ENCODE assay signal across 8 cellular contexts in genomic region chr11:16925495-16926065, GRCh38.
DNase-seq lines count a peak whose midpoint lies in the region; ATAC-seq, FAIRE-seq and TF ChIP-seq lines count a peak whose summit lies in the region.

No MANE protein-coding gene starts in this region.

- in situ Hi-C loops in astrocyte of the spinal cord (cut with HindIII; ENCODE audit: low sequenced_read_pairs) = no loop called here

- TF ChIP-seq CTCF in astrocyte of the spinal cord (IDR thresholded peaks at IDR 0.05; ENCODE audit: low read depth, low read length) = no peak

- H3K9ac ChIP-seq in iPS-20b (ENCODE audit: low read depth, low read length) = peak overlapping the region; percentile 31; the same call in 1 of the 2 replicates

- peaks cover 28% of the 10 kb centered on the region; the same call in 1 of the 2 replicates for H3K4me1 ChIP-seq in iPS-20b (ENCODE audit: insufficient read depth, low read length)
- H3K4me1 ChIP-seq in small intestine (ENCODE audit: control insufficient read depth in 2 of 2, insufficient read depth in 1 of 2, low read depth in 1 of 2, low read length in 1 of 2) = peaks cover 3 to 12% of the 10 kb centered on the region in 2 donors

- ATAC-seq in HG03439 (IDR thresholded peaks at IDR 0.05; ENCODE audit: unreplicated experiment) = no peak

- DNase-seq in 8988T (peak; percentile 43), GM12892 (ENCODE audit: insufficient read length) (no peak), NCI-H1105 treated with DMSO at 0.1 percent for 48 hours (lab: John Stamatoyannopoulos, UW) (peak; percentile 74), astrocyte of the spinal cord (ENCODE audit: low read depth, low spot score) (peak; percentile 29), small intestine (peak; percentile 88), NCI-H2081 treated with DMSO at 0.1 percent for 48 hours (lab: John Stamatoyannopoulos, UW) (no peak)

- 1 to 2% (median 1%) methylated on average over 51 to 56 of the region's 56 CpGs for WGBS in small intestine, 3 donors

- H3K4me3 ChIP-seq in astrocyte of the spinal cord (ENCODE audit: low read depth, low read length) = peak overlapping the region; percentile 44
- H3K4me3 ChIP-seq in iPS-20b (ENCODE audit: low read length) = peak overlapping the region; percentile 67
- H3K4me3 ChIP-seq in small intestine (ENCODE audit: low read depth in 1 of 2, low read length in 2 of 2) = peak overlapping the region; percentile 28 to 62

- H3K27ac ChIP-seq in iPS-20b (ENCODE audit: low read length) (no peak overlapping the region), small intestine (ENCODE audit: low read depth in 1 of 2, low read length in 1 of 2) (peak overlapping the region; percentile 98)

- TF ChIP-seq POLR2A in GM12892 (IDR thresholded peaks at IDR 0.05; ENCODE audit: low read depth, low read length) = no peak

- no peaks in the 10 kb centered on the region for H3K36me3 ChIP-seq in iPS-20b (ENCODE audit: insufficient read depth, low read depth, low read length)
- no peaks in the 10 kb centered on the region for H3K36me3 ChIP-seq in small intestine (ENCODE audit: control insufficient read depth in 2 of 2, insufficient read depth in 2 of 2, low read length in 2 of 2)

- FAIRE-seq in GM12892 (lab: Jason Lieb, UNC) = peak; percentile 67
- FAIRE-seq in small intestine (lab: Jason Lieb, UNC) = no peak

- H3K27me3 ChIP-seq in iPS-20b (ENCODE audit: insufficient read depth, low read length) = peaks cover 77% of the 10 kb centered on the region
- peaks cover 0 to 4% of the 10 kb centered on the region in 2 donors for H3K27me3 ChIP-seq in small intestine (ENCODE audit: control insufficient read depth in 2 of 2, insufficient read depth in 2 of 2, low read length in 2 of 2)

- H3K9me3 ChIP-seq in iPS-20b (ENCODE audit: insufficient read depth, low read depth, low read length) (no peaks in the 10 kb centered on the region), small intestine (ENCODE audit: control insufficient read depth, low read depth) (no peaks in the 10 kb centered on the region)

Comparison
In these comparisons a context has a peak if more than half of its experiments do, and no peak if none do; other contexts are left out.
1. DNase-seq: peak in 8988T (single experiment), NCI-H1105 treated with DMSO at 0.1 percent for 48 hours (single experiment), astrocyte of the spinal cord (single experiment) and small intestine (single experiment); none in GM12892 (single experiment) and NCI-H2081 treated with DMSO at 0.1 percent for 48 hours (single experiment).
2. Peak in every context shown above with its lines, with median percentiles within 50 percentile points of each other: H3K4me3 ChIP-seq.